Comparison of ENCODE assay signal across 8 cellular contexts in genomic region chr6:119147101-119148053, GRCh38.
DNase-seq lines count a peak whose midpoint lies in the region; ATAC-seq, FAIRE-seq and TF ChIP-seq lines count a peak whose summit lies in the region.
"Had no signal": no experiment of that assay in that cellular context is flagged by ENCODE, and none has a peak within 500 bp of the region (broad histone marks: within the 10 kb centered on the region; RNA-seq: fewer than 3 reads in every experiment).

No MANE protein-coding gene starts in this region.

- peak; percentile 96 for ATAC-seq in GM18498 (IDR thresholded peaks at IDR 0.05; ENCODE audit: unreplicated experiment)
- peak; percentile 93 for ATAC-seq in activated CD8-positive, alpha-beta memory T cell treated with anti-CD3 and anti-CD28 coated beads, Interleukin-2, amount 10 ng/mL, durations not matched to agents 7 days and 5 days

- H3K27ac Mint-ChIP-seq in activated CD8-positive, alpha-beta memory T cell treated with anti-CD3 and anti-CD28 coated beads, Interleukin-2, amount 10 ng/mL, durations not matched to agents 7 days and 5 days: peak overlapping the region; percentile 85

- peak; percentile 61 for DNase-seq in H54 (ENCODE audit: insufficient read length, low spot score)
- DNase-seq in M059J (ENCODE audit: low read depth): peak; percentile 94
- DNase-seq in activated CD8-positive, alpha-beta memory T cell treated with anti-CD3 and anti-CD28 coated beads, Interleukin-2, amount 10 ng/mL, durations not matched to agents 7 days and 5 days: peak; percentile 81
- DNase-seq in foreskin melanocyte: peak; percentile 92
- DNase-seq in stimulated activated CD4-positive, alpha-beta T cell treated with anti-CD3 and anti-CD28 coated beads, Interleukin-15, amount 100 ng/mL, for 48 hours (ENCODE audit: low read depth in 2 of 2): peak; percentile 53 to 58
- DNase-seq in midbrain (lab: John Stamatoyannopoulos, UW): no peak

- peaks cover 8% of the 10 kb centered on the region for H3K9me3 Mint-ChIP-seq in activated CD8-positive, alpha-beta memory T cell treated with anti-CD3 and anti-CD28 coated beads, Interleukin-2, amount 10 ng/mL, durations not matched to agents 7 days and 5 days (ENCODE audit: low read depth)

- CTCF ChIA-PET in activated CD8-positive, alpha-beta memory T cell treated with anti-CD3 and anti-CD28 coated beads, Interleukin-2, amount 10 ng/mL, durations not matched to agents 7 days and 5 days (lab: Charles Lee): interaction anchor here (0.7 to 3.0 kb wide), 13 partner anchors 9 to 322 kb away, joined by 3 to 18 read pairs (median 5); no protein-coding TSS in a partner anchor

- H3K4me3 Mint-ChIP-seq in activated CD8-positive, alpha-beta memory T cell treated with anti-CD3 and anti-CD28 coated beads, Interleukin-2, amount 10 ng/mL, durations not matched to agents 7 days and 5 days: no peak overlapping the region

- no peak for TF ChIP-seq POLR2A in H54 (IDR thresholded peaks at IDR 0.05; ENCODE audit: low read depth, low read length)

- peaks cover 2% of the 10 kb centered on the region for H3K27me3 Mint-ChIP-seq in activated CD8-positive, alpha-beta memory T cell treated with anti-CD3 and anti-CD28 coated beads, Interleukin-2, amount 10 ng/mL, durations not matched to agents 7 days and 5 days

- H3K36me3 Mint-ChIP-seq in activated CD8-positive, alpha-beta memory T cell treated with anti-CD3 and anti-CD28 coated beads, Interleukin-2, amount 10 ng/mL, durations not matched to agents 7 days and 5 days: peaks cover 27% of the 10 kb centered on the region

- H3K4me1 Mint-ChIP-seq in activated CD8-positive, alpha-beta memory T cell treated with anti-CD3 and anti-CD28 coated beads, Interleukin-2, amount 10 ng/mL, durations not matched to agents 7 days and 5 days: peaks cover 53% of the 10 kb centered on the region

- FAIRE-seq in H54 (lab: Jason Lieb, UNC): no peak
- FAIRE-seq: colon had no signal
